Comparison of ENCODE assay signal across 31 cellular contexts in genomic region chr10:12941966-12942365, GRCh38.
"Had no signal": no experiment of that assay in that cellular context is flagged by ENCODE, and none has a peak within 500 bp of the region (broad histone marks: within the 10 kb centered on the region; RNA-seq: fewer than 3 reads in every experiment).

No MANE protein-coding gene starts in this region.

- H3K36me3 Mint-ChIP-seq: activated naive CD8-positive, alpha-beta T cell treated with anti-CD3 and anti-CD28 coated beads for 36 hours; naive B cell; stimulated activated memory B cell treated with anti-CD40 and anti-IgM and Interleukin-4, amounts not matched to agents 10 μg/mL and 1 μg/mL and 100 μg/mL, for 72 hours had no signal

- H3K27ac ChIP-seq: breast epithelium, left lung, pancreas, prostate gland, stomach, WERI-Rb-1 had no signal

- H3K9me3 Mint-ChIP-seq: activated naive CD4-positive, alpha-beta T cell treated with anti-CD3 and anti-CD28 coated beads for 36 hours; activated naive CD8-positive, alpha-beta T cell treated with anti-CD3 and anti-CD28 coated beads for 36 hours; activated T-helper 1 cell treated with anti-CD3 and anti-CD28 coated beads, Interleukin-12 subunit alpha, Interleukin-12 subunit beta, Interleukin-2, Interleukin-4 antibody, amounts not matched to agents 30 ng/mL and 10 ng/mL and 1 ng/mL, durations not matched to agents 14 hours and 24 hours and 36 hours; naive B cell; stimulated activated memory B cell treated with anti-CD40 and anti-IgM and Interleukin-4, amounts not matched to agents 10 μg/mL and 1 μg/mL and 100 μg/mL, for 72 hours had no signal

- H3K9me3 ChIP-seq: breast epithelium, left lung, pancreas, prostate gland, stomach had no signal

- DNase-seq: activated CD4-positive, alpha-beta T cell treated with anti-CD3 and anti-CD28 coated beads for 48 hours; activated CD4-positive, alpha-beta T cell treated with anti-CD3 and anti-CD28 coated beads, Interleukin-2, amount 50 U/mL, for 48 hours; activated CD8-positive, alpha-beta memory T cell treated with anti-CD3 and anti-CD28 coated beads for 24 hours; activated effector memory CD4-positive, alpha-beta T cell treated with anti-CD3 and anti-CD28 coated beads, Interleukin-2, amount 50 U/mL, for 16 hours; activated naive CD4-positive, alpha-beta T cell treated with anti-CD3 and anti-CD28 coated beads for 36 hours; activated naive CD8-positive, alpha-beta T cell treated with anti-CD3 and anti-CD28 coated beads for 36 hours; amniotic stem cell; central memory CD4-positive, alpha-beta T cell; dorsolateral prefrontal cortex; effector memory CD4-positive, alpha-beta T cell; glutamatergic neuron; left lung; naive B cell; pancreas; retina; small intestine; stimulated activated CD4-positive, alpha-beta T cell treated with anti-CD3 and anti-CD28 coated beads, Interleukin-1b, Interleukin-23, amount 100 ng/mL, for 48 hours; stimulated activated CD4-positive, alpha-beta T cell treated with anti-CD3 and anti-CD28 coated beads, Interleukin-4, amount 100 ng/mL, for 4 hours; stimulated activated CD8-positive, alpha-beta memory T cell treated with anti-CD3 and anti-CD28 coated beads, Interleukin-4, amount 100 ng/mL, for 48 hours; stomach; T-helper 17 cell; T1000; trophoblast cell; WERI-Rb-1 had no signal

- H3K4me3 ChIP-seq: breast epithelium, dorsolateral prefrontal cortex, left lung, lung, pancreas, prostate gland, stomach had no signal

- ATAC-seq: activated CD4-positive, CD25-positive, alpha-beta regulatory T cell treated with anti-CD3 and anti-CD28 coated beads, Interleukin-2, amount 50 U/mL, for 24 hours; left lung; pancreas; sciatic nerve; stimulated activated memory B cell treated with anti-CD40 and anti-IgM and Interleukin-4, amounts not matched to agents 10 μg/mL and 1 μg/mL and 100 μg/mL, for 72 hours; T-helper 17 cell had no signal

- H3K4me1 ChIP-seq: breast epithelium, left lung, pancreas, prostate gland, stomach had no signal

- H3K27me3 ChIP-seq: breast epithelium, dorsolateral prefrontal cortex, left lung, pancreas had no signal

- H3K27ac Mint-ChIP-seq: activated naive CD4-positive, alpha-beta T cell treated with anti-CD3 and anti-CD28 coated beads for 36 hours; activated naive CD8-positive, alpha-beta T cell treated with anti-CD3 and anti-CD28 coated beads for 36 hours; activated T-helper 1 cell treated with anti-CD3 and anti-CD28 coated beads, Interleukin-12 subunit alpha, Interleukin-12 subunit beta, Interleukin-2, Interleukin-4 antibody, amounts not matched to agents 30 ng/mL and 10 ng/mL and 1 ng/mL, durations not matched to agents 14 hours and 24 hours and 36 hours; stimulated activated memory B cell treated with anti-CD40 and anti-IgM and Interleukin-4, amounts not matched to agents 10 μg/mL and 1 μg/mL and 100 μg/mL, for 72 hours; T-helper 17 cell had no signal

- H3K36me3 ChIP-seq: breast epithelium, left lung, pancreas, prostate gland, stomach, WERI-Rb-1 had no signal

- H3K4me3 Mint-ChIP-seq: activated naive CD4-positive, alpha-beta T cell treated with anti-CD3 and anti-CD28 coated beads for 36 hours; activated naive CD8-positive, alpha-beta T cell treated with anti-CD3 and anti-CD28 coated beads for 36 hours; activated T-helper 1 cell treated with anti-CD3 and anti-CD28 coated beads, Interleukin-12 subunit alpha, Interleukin-12 subunit beta, Interleukin-2, Interleukin-4 antibody, amounts not matched to agents 30 ng/mL and 10 ng/mL and 1 ng/mL, durations not matched to agents 14 hours and 24 hours and 36 hours; naive B cell; stimulated activated memory B cell treated with anti-CD40 and anti-IgM and Interleukin-4, amounts not matched to agents 10 μg/mL and 1 μg/mL and 100 μg/mL, for 72 hours; T-helper 17 cell had no signal

- H3K4me1 Mint-ChIP-seq: activated naive CD8-positive, alpha-beta T cell treated with anti-CD3 and anti-CD28 coated beads for 36 hours; naive B cell; stimulated activated memory B cell treated with anti-CD40 and anti-IgM and Interleukin-4, amounts not matched to agents 10 μg/mL and 1 μg/mL and 100 μg/mL, for 72 hours; T-helper 17 cell had no signal
